1 cellular context compared by ENCODE assay signal in genomic region chr19:50796128-50796633, GRCh38.
TF ChIP-seq lines count a peak whose summit lies in the region.

No MANE protein-coding gene starts in this region.

TF ChIP-seq in WTC11, 78 proteins besides CTCF, POLR2A, EP300 and RAD21 (continued from another document):
- TF ChIP-seq USF1 (CRISPR knock-in tag; IDR thresholded peaks at IDR 0.05): peak; percentile 43; the same call in 1 of the 2 replicates
- TF ChIP-seq HMGA2 (CRISPR knock-in tag; IDR thresholded peaks at IDR 0.05): no peak
